27 cellular contexts compared by ENCODE assay signal in genomic region chr6:143878272-143878760, GRCh38. TPM values are rescaled to one million over a fixed set of nuclear protein-coding genes. Genes with fewer than 3 reads are reported as not detected.
A peak's percentile ranks its signal among the peaks of the same experiment; 100 is the strongest.
DNase-seq lines count a peak whose midpoint lies in the region; ATAC-seq and TF ChIP-seq lines count a peak whose summit lies in the region.
"Had no signal": no experiment of that assay in that cellular context is flagged by ENCODE, and none has a peak within 500 bp of the region (broad histone marks: within the 10 kb centered on the region; RNA-seq: fewer than 3 reads in every experiment).

No MANE protein-coding gene starts in this region.

- no peak overlapping the region for H3K4me3 ChIP-seq in HEK293 (ENCODE audit: low read depth, low read length)
- no peak overlapping the region for H3K4me3 ChIP-seq in RWPE2 (ENCODE audit: severe bottlenecking)
- H3K4me3 ChIP-seq: GM12878, HAP-1 had no signal

- H3K36me3 Mint-ChIP-seq in activated naive CD4-positive, alpha-beta T cell treated with anti-CD3 and anti-CD28 coated beads, Interleukin-2, amount 50 U/mL, for 72 hours = peaks cover 12 to 38% of the 10 kb centered on the region in 2 donors

- ATAC-seq in RWPE2 (ENCODE audit: low read depth) (peak; percentile 91), left colon (peak; percentile 97), HG03135 (IDR thresholded peaks at IDR 0.05; ENCODE audit: unreplicated experiment) (no peak)
- no peak for ATAC-seq in activated naive CD4-positive, alpha-beta T cell treated with anti-CD3 and anti-CD28 coated beads, Interleukin-2, amount 50 U/mL, for 72 hours
- ATAC-seq: GM12878, left ventricle myocardium superior, natural killer cell, Right ventricle myocardium inferior had no signal

- H3K9me3 ChIP-seq in HEK293 (ENCODE audit: control insufficient read depth, insufficient read depth, low read depth, low read length) (no peaks in the 10 kb centered on the region), RWPE2 (ENCODE audit: severe bottlenecking) (no peaks in the 10 kb centered on the region)
- H3K9me3 ChIP-seq: HAP-1 had no signal

- CTCF ChIA-PET in HEK293 (lab: Yijun Ruan, JAX) = no interaction called here

- H3K4me1 ChIP-seq in HEK293 (ENCODE audit: control insufficient read depth, insufficient read depth, low read length) (no peaks in the 10 kb centered on the region), RWPE2 (ENCODE audit: insufficient read depth, poor library complexity, severe bottlenecking) (no peaks in the 10 kb centered on the region)
- H3K4me1 ChIP-seq: HAP-1 had no signal

- H3K27me3 ChIP-seq in RWPE2 (ENCODE audit: insufficient read depth, poor library complexity, severe bottlenecking) = no peaks in the 10 kb centered on the region

- H3K27ac ChIP-seq in HEK293 (ENCODE audit: extremely low read depth, low read depth, low read length) (no peak overlapping the region), RWPE2 (ENCODE audit: poor library complexity, severe bottlenecking) (no peak overlapping the region)

- H3K36me3 ChIP-seq in HEK293 (ENCODE audit: control insufficient read depth in 2 of 2, insufficient read depth in 1 of 2, low read length in 2 of 2) (no peaks in the 10 kb centered on the region), RWPE2 (ENCODE audit: low read depth) (no peaks in the 10 kb centered on the region)
- H3K36me3 ChIP-seq: HAP-1 had no signal

- H3K27ac Mint-ChIP-seq in activated naive CD4-positive, alpha-beta T cell treated with anti-CD3 and anti-CD28 coated beads, Interleukin-2, amount 50 U/mL, for 72 hours = no peak overlapping the region
- H3K27ac Mint-ChIP-seq: activated CD4-positive, alpha-beta memory T cell treated with anti-CD3 and anti-CD28 coated beads for 36 hours; natural killer cell had no signal

- intact Hi-C loops in left colon (cut with DNase I, micrococcal nuclease) = no loop called here

- TF ChIP-seq CTCF in HEK293 (tag by site-specific recombination; IDR thresholded peaks at IDR 0.05) (no peak), RWPE2 (IDR thresholded peaks at IDR 0.05; ENCODE audit: poor library complexity, severe bottlenecking) (no peak)

- DNase-seq in NCI-H748 (lab: John Stamatoyannopoulos, UW; ENCODE audit: unreplicated experiment) (peak; percentile 6), NCI-H748 treated with DMSO at 0.1 percent for 48 hours (lab: John Stamatoyannopoulos, UW) (no peak), RWPE2 (ENCODE audit: low spot score) (no peak), left colon (peak in 1 of 2 donors; percentile 28), HPDE6-E6E7 (ENCODE audit: extremely low spot score) (no peak)
- no peak for DNase-seq in activated naive CD4-positive, alpha-beta T cell treated with anti-CD3 and anti-CD28 coated beads, Interleukin-2, amount 50 U/mL, for 72 hours (ENCODE audit: low spot score in 2 of 2)
- DNase-seq: activated CD4-positive, alpha-beta memory T cell treated with anti-CD3 and anti-CD28 coated beads for 36 hours; activated effector memory CD4-positive, alpha-beta T cell treated with anti-CD3 and anti-CD28 coated beads, Interleukin-2, amount 50 U/mL, for 16 hours; cerebellar nuclear complex; DMS79; effector CD4-positive, alpha-beta T cell; erythroblast; left ventricle myocardium superior; midbrain; natural killer cell; NCI-H1436 treated with DMSO at 0.1 percent for 48 hours; NCI-H774; small intestine; stimulated activated CD4-positive, alpha-beta T cell treated with anti-CD3 and anti-CD28 coated beads, Interleukin-1b, Interleukin-23, amount 100 ng/mL, for 48 hours; T-helper 9 cell had no signal

- H3K9me3 Mint-ChIP-seq in activated naive CD4-positive, alpha-beta T cell treated with anti-CD3 and anti-CD28 coated beads, Interleukin-2, amount 50 U/mL, for 72 hours = peaks cover 8 to 32% of the 10 kb centered on the region in 2 donors
- H3K9me3 Mint-ChIP-seq: natural killer cell had no signal

- POLR2A ChIA-PET in HEK293 (lab: Yijun Ruan, JAX) = interaction anchor here (0.6 to 1.7 kb wide), 2 partner anchors 35 to 140 kb away, joined by 3 read pairs; partner anchors contain the start of gene LTV1

TF ChIP-seq in HEK293, 187 proteins besides CTCF, POLR2A, EP300 and RAD21:
- TF ChIP-seq, protein P1, sequence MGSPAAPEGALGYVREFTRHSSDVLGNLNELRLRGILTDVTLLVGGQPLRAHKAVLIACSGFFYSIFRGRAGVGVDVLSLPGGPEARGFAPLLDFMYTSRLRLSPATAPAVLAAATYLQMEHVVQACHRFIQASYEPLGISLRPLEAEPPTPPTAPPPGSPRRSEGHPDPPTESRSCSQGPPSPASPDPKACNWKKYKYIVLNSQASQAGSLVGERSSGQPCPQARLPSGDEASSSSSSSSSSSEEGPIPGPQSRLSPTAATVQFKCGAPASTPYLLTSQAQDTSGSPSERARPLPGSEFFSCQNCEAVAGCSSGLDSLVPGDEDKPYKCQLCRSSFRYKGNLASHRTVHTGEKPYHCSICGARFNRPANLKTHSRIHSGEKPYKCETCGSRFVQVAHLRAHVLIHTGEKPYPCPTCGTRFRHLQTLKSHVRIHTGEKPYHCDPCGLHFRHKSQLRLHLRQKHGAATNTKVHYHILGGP (tag by site-specific recombination; IDR thresholded peaks at IDR 0.05) = no peak
- TF ChIP-seq REPIN1 (tag by site-specific recombination; IDR thresholded peaks at IDR 0.05; ENCODE audit: low read depth) = no peak
- TF ChIP-seq ZNF555 (tag by site-specific recombination; conservative IDR thresholded peaks at IDR 0.05) = peak; percentile 36; the same call in 1 of the 2 replicates
- TF ChIP-seq ZNF354C (tag by site-specific recombination; IDR thresholded peaks at IDR 0.05; ENCODE audit: borderline replicate concordance, low read depth) = no peak
- TF ChIP-seq MEIS1 (CRISPR knock-in tag; IDR thresholded peaks at IDR 0.05; ENCODE audit: borderline replicate concordance) = no peak
- TF ChIP-seq ZNF133 (tag by site-specific recombination; IDR thresholded peaks at IDR 0.05) = no peak
- TF ChIP-seq ZNF10 (tag by site-specific recombination; IDR thresholded peaks at IDR 0.05) = no peak
- 0 out of 2 replicates have a peak, but pooled peaks have one; percentile 14 for TF ChIP-seq ZNF140 (tag by site-specific recombination; IDR thresholded peaks at IDR 0.05)
- TF ChIP-seq ZNF132 (tag by site-specific recombination; IDR thresholded peaks at IDR 0.05; ENCODE audit: borderline replicate concordance) = no peak
- no peak for TF ChIP-seq ZNF175 (tag by site-specific recombination; IDR thresholded peaks at IDR 0.05)

RNA-seq across cellular contexts. Expression of gene ZC2HC1B, which starts 14.0 kb away (rescaled TPM):
- not detected for total RNA-seq in left colon
- not detected for total RNA-seq in activated naive CD4-positive, alpha-beta T cell treated with anti-CD3 and anti-CD28 coated beads, Interleukin-2, amount 50 U/mL, for 72 hours
- total RNA-seq: frontal cortex, left ventricle myocardium superior, natural killer cell, osteoblast, Right ventricle myocardium inferior had no signal

RNA-seq across cellular contexts. Expression of gene LTV1, which starts 35.2 kb away (rescaled TPM):
- 10 to 100 TPM; 11.9 to 17.2 TPM for total RNA-seq in left colon
- 10 to 100 TPM; 24.8 to 30.0 TPM for total RNA-seq in activated naive CD4-positive, alpha-beta T cell treated with anti-CD3 and anti-CD28 coated beads, Interleukin-2, amount 50 U/mL, for 72 hours

Comparison
In these comparisons a context has a peak if more than half of its experiments do, and no peak if none do; other contexts are left out.
1. ATAC-seq: peak in RWPE2 (single experiment) and left colon (single experiment); none in HG03135 (single experiment) and activated naive CD4-positive, alpha-beta T cell treated with anti-CD3 and anti-CD28 coated beads, Interleukin-2, amount 50 U/mL, for 72 hours (0 of 2).